Comparison of ENCODE assay signal across 23 cellular contexts in the genomic region with DNA sequence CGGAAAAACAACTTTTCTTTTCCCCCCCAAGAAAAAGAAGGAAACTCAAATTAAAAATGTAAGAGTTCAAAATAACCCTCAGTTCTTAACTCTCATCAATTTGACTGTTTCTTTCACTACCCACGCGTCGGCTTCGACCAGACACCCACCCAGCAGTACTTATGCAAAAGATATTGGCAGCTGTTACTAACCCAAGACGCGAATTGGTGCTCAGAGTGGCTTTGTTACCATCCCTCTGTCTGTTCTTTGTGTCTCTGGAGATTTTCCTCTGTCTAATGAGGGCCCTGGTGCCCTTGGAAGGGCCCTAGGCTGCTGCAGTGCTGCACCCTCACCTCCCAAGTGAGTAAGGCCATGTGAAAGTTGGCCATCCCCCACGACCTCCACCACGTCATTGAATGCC.
DNase-seq lines count a peak whose midpoint lies in the region; ATAC-seq and TF ChIP-seq lines count a peak whose summit lies in the region.
"Had no signal": no experiment of that assay in that cellular context is flagged by ENCODE, and none has a peak within 500 bp of the region (broad histone marks: within the 10 kb centered on the region; RNA-seq: fewer than 3 reads in every experiment).

No MANE protein-coding gene starts in this region.

- no peak overlapping the region for H2AK5ac ChIP-seq in trophoblast cell (ENCODE audit: low read length)

- CTCF ChIA-PET in HEK293T (lab: Yijun Ruan, JAX): no interaction called here

- TF ChIP-seq CTCF in type B pancreatic cell (conservative IDR thresholded peaks at IDR 0.05): no peak

- no peak overlapping the region for H2AFZ ChIP-seq in trophoblast cell (ENCODE audit: insufficient read depth, low read length, poor library complexity)

- H3K4me3 ChIP-seq in trophoblast cell (ENCODE audit: low read depth, low read length): no peak overlapping the region
- H3K4me3 ChIP-seq: A549 had no signal

- no peak overlapping the region for H3K14ac ChIP-seq in trophoblast cell (ENCODE audit: low read length)

- peaks cover 23 to 25% of the 10 kb centered on the region in 2 experiments for H3K4me1 ChIP-seq in trophoblast cell (ENCODE audit: control insufficient read depth in 1 of 2, insufficient read depth in 2 of 2, low read length in 2 of 2)
- H3K4me1 ChIP-seq: A549 had no signal

- no peak overlapping the region for H2BK12ac ChIP-seq in trophoblast cell (ENCODE audit: low read length)

- DNase-seq in caudate nucleus (lab: John Stamatoyannopoulos, UW) (peak in 1 of 61 donors; percentile 8), trophoblast cell (no peak), type B pancreatic cell (ENCODE audit: extremely low spot score, unreplicated experiment) (no peak), HEK293T (ENCODE audit: extremely low spot score) (no peak), NCI-H82 (lab: John Stamatoyannopoulos, UW) (no peak)
- DNase-seq: BE2C; CD4-positive, alpha-beta T cell; COR-L47; DMS 273 treated with DMSO at 0.1 percent for 48 hours; DMS79 treated with DMSO at 0.1 percent for 48 hours; MV-4-11; NCI-H1694; NCI-H2081; NCI-H2171 treated with DMSO at 0.1 percent for 48 hours; NCI-H446 treated with DMSO at 0.1 percent for 48 hours; NCI-H748 treated with DMSO at 0.1 percent for 48 hours; NK-92 treated with Interleukin-12 subunit alpha and Interleukin-12 subunit beta, amount 100 ng/mL, for 24 hours; SIG-M5; SK-N-SH had no signal

- H3K27me3 ChIP-seq in trophoblast cell (ENCODE audit: insufficient read depth, low read length): no peaks in the 10 kb centered on the region
- H3K27me3 ChIP-seq: BE2C had no signal

- no peak overlapping the region for H4K8ac ChIP-seq in trophoblast cell (ENCODE audit: low read depth, low read length)

- H3K9me3 ChIP-seq in trophoblast cell (ENCODE audit: insufficient read depth, low read depth, low read length): peaks cover 3% of the 10 kb centered on the region
- H3K9me3 ChIP-seq: A549, BE2C, SK-N-SH had no signal

- WGBS in trophoblast cell (ENCODE audit: extremely low coverage, insufficient coverage, insufficient read length): no CpG with 5 or more reads among the region's 9 CpGs

- H2BK120ac ChIP-seq in trophoblast cell (ENCODE audit: insufficient read depth, low read length, poor library complexity): no peak overlapping the region

- no peaks in the 10 kb centered on the region for H3K36me3 Mint-ChIP-seq in type B pancreatic cell
- H3K36me3 Mint-ChIP-seq: IgD-negative memory B cell had no signal

- H3K27me3 Mint-ChIP-seq in type B pancreatic cell: peaks cover 7% of the 10 kb centered on the region

- H3K79me2 ChIP-seq in trophoblast cell (ENCODE audit: control insufficient read depth, insufficient read depth, low read length, poor library complexity): no peaks in the 10 kb centered on the region

- no peak overlapping the region for H2BK5ac ChIP-seq in trophoblast cell (ENCODE audit: low read depth, low read length, poor library complexity)

- H4K91ac ChIP-seq in trophoblast cell (ENCODE audit: low read depth, low read length): peak overlapping the region; percentile 38

- no peak overlapping the region for H3K18ac ChIP-seq in trophoblast cell (ENCODE audit: low read length)

- H3K4me3 Mint-ChIP-seq in type B pancreatic cell: no peak overlapping the region
- H3K4me3 Mint-ChIP-seq: CD4-positive, alpha-beta T cell; IgD-negative memory B cell had no signal

- no peak overlapping the region for H3K4me2 ChIP-seq in trophoblast cell (ENCODE audit: low read length)
- H3K4me2 ChIP-seq: A549, SK-N-SH had no signal

- H3K23ac ChIP-seq in trophoblast cell (ENCODE audit: low read length): no peak overlapping the region

- no peaks in the 10 kb centered on the region for H3K36me3 ChIP-seq in trophoblast cell (ENCODE audit: control insufficient read depth in 1 of 2, insufficient read depth in 2 of 2, low read length in 2 of 2)
- H3K36me3 ChIP-seq: BE2C had no signal

- no peaks in the 10 kb centered on the region for H3K9me3 Mint-ChIP-seq in type B pancreatic cell
- H3K9me3 Mint-ChIP-seq: CD4-positive, alpha-beta T cell had no signal

- H3K79me1 ChIP-seq in trophoblast cell (ENCODE audit: low read length): peaks cover 22% of the 10 kb centered on the region

- ATAC-seq in HG02798 (IDR thresholded peaks at IDR 0.05; ENCODE audit: poor library complexity, unreplicated experiment) (peak; percentile 57), GM21381 (IDR thresholded peaks at IDR 0.05; ENCODE audit: unreplicated experiment) (no peak)
- ATAC-seq: A549 had no signal

- no peak overlapping the region for H3K9ac ChIP-seq in trophoblast cell (ENCODE audit: low read length)
- H3K9ac ChIP-seq: SK-N-SH had no signal

- H3K27ac Mint-ChIP-seq in type B pancreatic cell: peak overlapping the region; percentile 33
- H3K27ac Mint-ChIP-seq: CD4-positive, alpha-beta T cell; IgD-negative memory B cell had no signal

- no peak overlapping the region for H4K12ac ChIP-seq in trophoblast cell (ENCODE audit: low read depth, low read length)

- POLR2A ChIA-PET in HEK293T (lab: Yijun Ruan, JAX): no interaction called here

- H3K27ac ChIP-seq in caudate nucleus (ENCODE audit: low read depth, low read length) (peak overlapping the region; percentile 86), trophoblast cell (ENCODE audit: low read depth, low read length) (no peak overlapping the region)
- H3K27ac ChIP-seq: A549 had no signal

- peaks cover 21% of the 10 kb centered on the region for H3K4me1 Mint-ChIP-seq in type B pancreatic cell (ENCODE audit: unreplicated experiment)

- no peak overlapping the region for H3K4ac ChIP-seq in trophoblast cell (ENCODE audit: low read depth, low read length)

TF ChIP-seq in HEK293T, 16 proteins besides CTCF, POLR2A, EP300 and RAD21:
- TF ChIP-seq BHLHE40 (IDR thresholded peaks at IDR 0.05; ENCODE audit: borderline replicate concordance) (no peak), FOXM1 (IDR thresholded peaks at IDR 0.05; ENCODE audit: borderline replicate concordance) (no peak), PKNOX1 (IDR thresholded peaks at IDR 0.05) (no peak), LEF1 (IDR thresholded peaks at IDR 0.05; ENCODE audit: borderline replicate concordance) (no peak), SP1 (IDR thresholded peaks at IDR 0.05) (no peak), FOXK2 (IDR thresholded peaks at IDR 0.05) (no peak)
